Comparison of ENCODE assay signal across 26 cellular contexts in the genomic region with DNA sequence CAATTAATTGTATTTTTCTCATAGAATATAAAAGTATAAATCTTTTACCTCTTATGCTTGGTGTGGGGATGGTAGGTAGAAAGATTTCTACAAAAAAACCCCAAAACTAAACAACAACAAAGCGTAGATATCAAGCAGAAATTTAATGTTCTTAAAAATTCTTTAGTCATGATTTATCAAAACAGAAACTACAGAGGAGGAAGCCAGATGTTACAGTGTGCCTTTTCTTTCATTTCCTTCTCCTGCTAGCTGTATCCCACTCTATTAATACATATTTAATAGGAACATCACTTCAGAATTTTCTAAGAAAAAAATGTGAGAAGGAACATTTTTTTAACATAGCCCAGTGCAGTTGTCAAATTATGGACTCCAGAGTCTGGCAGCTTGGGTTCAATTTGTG.
"Had no signal": no experiment of that assay in that cellular context is flagged by ENCODE, and none has a peak within 500 bp of the region (broad histone marks: within the 10 kb centered on the region; RNA-seq: fewer than 3 reads in every experiment).

No MANE protein-coding gene starts in this region.

- H3K36me3 Mint-ChIP-seq: immature natural killer cell; memory B cell; mesothelial cell of epicardium; natural killer cell; stimulated activated effector memory CD8-positive, alpha-beta T cell treated with anti-CD3 and anti-CD28 coated beads, Interleukin-12 subunit alpha, Interleukin-12 subunit beta, amount 100 ng/mL, for 72 hours had no signal

- H3K4me1 Mint-ChIP-seq: immature natural killer cell; memory B cell; natural killer cell; stimulated activated effector memory CD8-positive, alpha-beta T cell treated with anti-CD3 and anti-CD28 coated beads, Interleukin-12 subunit alpha, Interleukin-12 subunit beta, amount 100 ng/mL, for 72 hours had no signal

- H3K27ac ChIP-seq: coronary artery, gastrocnemius medialis, heart right ventricle, left ventricle myocardium inferior, lower lobe of right lung, pancreas, tibial artery, upper lobe of left lung had no signal

- ATAC-seq: gastrocnemius medialis; heart right ventricle; left cardiac atrium; natural killer cell; right cardiac atrium; stimulated activated effector memory CD8-positive, alpha-beta T cell treated with anti-CD3 and anti-CD28 coated beads, Interleukin-12 subunit alpha, Interleukin-12 subunit beta, amount 100 ng/mL, for 72 hours had no signal

- H3K9me3 ChIP-seq: gastrocnemius medialis, heart right ventricle, left ventricle myocardium inferior, lower lobe of right lung, pancreas, tibial artery, upper lobe of left lung, uterus had no signal

- H3K27ac Mint-ChIP-seq: endodermal cell; immature natural killer cell; memory B cell; mesothelial cell of epicardium; natural killer cell; stimulated activated effector memory CD8-positive, alpha-beta T cell treated with anti-CD3 and anti-CD28 coated beads, Interleukin-12 subunit alpha, Interleukin-12 subunit beta, amount 100 ng/mL, for 72 hours; stimulated activated naive CD8-positive, alpha-beta T cell treated with anti-CD3 and anti-CD28 coated beads, Interleukin-15, Interleukin-2, amounts not matched to agents 100 ng/mL and 50 ng/mL, for 24 hours had no signal

- H3K4me1 ChIP-seq: gastrocnemius medialis, heart right ventricle, left ventricle myocardium inferior, lower lobe of right lung, tibial artery, upper lobe of left lung, uterus had no signal

- H3K36me3 ChIP-seq: gastrocnemius medialis, heart right ventricle, left ventricle myocardium inferior, lower lobe of right lung, pancreas, tibial artery, upper lobe of left lung, uterus had no signal

- H3K4me3 Mint-ChIP-seq: endodermal cell; immature natural killer cell; memory B cell; mesothelial cell of epicardium; natural killer cell; neural crest cell; stimulated activated effector memory CD8-positive, alpha-beta T cell treated with anti-CD3 and anti-CD28 coated beads, Interleukin-12 subunit alpha, Interleukin-12 subunit beta, amount 100 ng/mL, for 72 hours; stimulated activated naive CD8-positive, alpha-beta T cell treated with anti-CD3 and anti-CD28 coated beads, Interleukin-15, Interleukin-2, amounts not matched to agents 100 ng/mL and 50 ng/mL, for 24 hours had no signal

- DNase-seq: effector CD4-positive, alpha-beta T cell; endodermal cell; gastrocnemius medialis; heart right ventricle; hypothalamus; immature natural killer cell; kidney; left cardiac atrium; left ventricle myocardium inferior; lower lobe of right lung; natural killer cell; nucleus accumbens; pancreas; right cardiac atrium; stimulated activated CD4-positive, alpha-beta T cell treated with anti-CD3 and anti-CD28 coated beads, Interleukin-4, amount 100 ng/mL, for 1 hour; stimulated activated CD8-positive, alpha-beta memory T cell treated with anti-CD3 and anti-CD28 coated beads, Interleukin-4, amount 100 ng/mL, for 48 hours; tibial artery; upper lobe of left lung; uterus had no signal

- FAIRE-seq: kidney, pancreas had no signal

- H3K4me3 ChIP-seq: coronary artery, gastrocnemius medialis, heart right ventricle, left ventricle myocardium inferior, lower lobe of right lung, pancreas, tibial artery, upper lobe of left lung, uterus had no signal

- H3K9me3 Mint-ChIP-seq: endodermal cell, memory B cell, mesothelial cell of epicardium, neural crest cell had no signal

- H3K27me3 Mint-ChIP-seq: memory B cell; progenitor cell of endocrine pancreas; stimulated activated naive CD8-positive, alpha-beta T cell treated with anti-CD3 and anti-CD28 coated beads, Interleukin-15, Interleukin-2, amounts not matched to agents 100 ng/mL and 50 ng/mL, for 24 hours had no signal

- H3K27me3 ChIP-seq: gastrocnemius medialis, heart right ventricle, pancreas, tibial artery, upper lobe of left lung, uterus had no signal
